Comparison of ENCODE assay signal across 16 cellular contexts in genomic region chr15:83398591-83398990, GRCh38. TPM values are rescaled to one million over a fixed set of nuclear protein-coding genes. Genes with fewer than 3 reads are reported as not detected.
DNase-seq lines count a peak whose midpoint lies in the region; ATAC-seq and TF ChIP-seq lines count a peak whose summit lies in the region.
"Had no signal": no experiment of that assay in that cellular context is flagged by ENCODE, and none has a peak within 500 bp of the region (broad histone marks: within the 10 kb centered on the region; RNA-seq: fewer than 3 reads in every experiment).

No MANE protein-coding gene starts in this region.

- H3K36me3 ChIP-seq in BLaER1 treated with 17β-estradiol and CSF1 and Interleukin-3, amounts not matched to agents 10 nM and 100 nM: no peaks in the 10 kb centered on the region
- H3K36me3 ChIP-seq in IMR-90 (ENCODE audit: control insufficient read depth, insufficient read depth, low read length) (no peaks in the 10 kb centered on the region), osteoblast (ENCODE audit: insufficient read depth, low read length) (no peaks in the 10 kb centered on the region), heart right ventricle (no peaks in the 10 kb centered on the region), suprapubic skin (no peaks in the 10 kb centered on the region), upper lobe of right lung (no peaks in the 10 kb centered on the region)
- H3K36me3 ChIP-seq: right atrium auricular region had no signal

- DNase-seq in IMR-90 (peak; percentile 26), astrocyte of the spinal cord (ENCODE audit: low read depth, low spot score) (peak; percentile 28), osteoblast (ENCODE audit: insufficient read length, low spot score, missing footprints) (peak; percentile 74), heart right ventricle (no peak), suprapubic skin (ENCODE audit: low spot score in 2 of 2) (no peak), NCI-H1105 treated with DMSO at 0.1 percent for 48 hours (lab: John Stamatoyannopoulos, UW) (no peak), upper lobe of right lung (no peak)
- DNase-seq: activated T-cell treated with anti-CD3 and anti-CD28 coated beads for 4 hours, amygdala, COR-L47, left cardiac atrium, NCI-H1930 had no signal

- no peak overlapping the region for H4K5ac ChIP-seq in IMR-90 (ENCODE audit: low read depth, low read length)

- ATAC-seq in IMR-90 (ENCODE audit: low read depth) (peak; percentile 32), heart right ventricle (no peak), upper lobe of right lung (no peak)
- ATAC-seq: activated CD4-positive, CD25-positive, alpha-beta regulatory T cell treated with anti-CD3 and anti-CD28 coated beads, Interleukin-2, amount 50 U/mL, for 24 hours had no signal

- TF ChIP-seq POLR2A in IMR-90 (IDR thresholded peaks at IDR 0.05; ENCODE audit: low read depth, low read length) (no peak), suprapubic skin (IDR thresholded peaks at IDR 0.05) (no peak)

- no peak overlapping the region for H3K27ac ChIP-seq in BLaER1 treated with 17β-estradiol and CSF1 and Interleukin-3, amounts not matched to agents 10 nM and 100 nM
- H3K27ac ChIP-seq in IMR-90 (ENCODE audit: insufficient read depth, low read length) (no peak overlapping the region), osteoblast (ENCODE audit: low read depth, low read length) (no peak overlapping the region), heart right ventricle (no peak overlapping the region), suprapubic skin (no peak overlapping the region), upper lobe of right lung (no peak overlapping the region)
- H3K27ac ChIP-seq: right atrium auricular region had no signal

- in situ Hi-C loops in IMR-90 (cut with MboI; ENCODE audit: low sequenced_read_pairs) (no loop called here), astrocyte of the spinal cord (cut with HindIII; ENCODE audit: low sequenced_read_pairs) (no loop called here)

- H3K79me1 ChIP-seq in IMR-90 (ENCODE audit: low read depth in 1 of 2, low read length in 2 of 2): no peaks in the 10 kb centered on the region

- BruUV-seq in IMR-90 (replicated peaks; lab: Mats Ljungman, UMichigan): no TSS peak

- peaks cover 0 to 7% (median 0%) of the 10 kb centered on the region in 11 experiments; a peak in 2 of 22 replicates for H3K9me3 ChIP-seq in BLaER1 treated with 17β-estradiol and CSF1 and Interleukin-3, amounts not matched to agents 10 nM and 100 nM (replicated peaks in 1 of 11)
- H3K9me3 ChIP-seq in IMR-90 (ENCODE audit: control insufficient read depth, insufficient read depth, low read length) (no peaks in the 10 kb centered on the region), osteoblast (ENCODE audit: low read depth, low read length) (no peaks in the 10 kb centered on the region), heart right ventricle (no peaks in the 10 kb centered on the region), suprapubic skin (no peaks in the 10 kb centered on the region), upper lobe of right lung (no peaks in the 10 kb centered on the region)
- H3K9me3 ChIP-seq: right atrium auricular region had no signal

- dilution Hi-C loops in IMR-90 (cut with HindIII; ENCODE audit: low sequenced_read_pairs, unreplicated experiment): no loop called here

- H4K20me1 ChIP-seq in BLaER1 treated with 17β-estradiol and CSF1 and Interleukin-3, amounts not matched to agents 10 nM and 100 nM: no peaks in the 10 kb centered on the region
- H4K20me1 ChIP-seq in IMR-90 (ENCODE audit: insufficient read depth, low read length) (no peaks in the 10 kb centered on the region), osteoblast (ENCODE audit: insufficient read depth, low read length) (no peaks in the 10 kb centered on the region)

- no peak for TF ChIP-seq RAD21 in IMR-90 (IDR thresholded peaks at IDR 0.05; ENCODE audit: low read length)

- 15% methylated on average over 2 of the region's 8 CpGs; no CpG with 5 or more reads in 1 of the 2 experiments for WGBS in IMR-90 (ENCODE audit: extremely low coverage in 2 of 2, insufficient read length in 1 of 2), 2 experiments
- WGBS in heart right ventricle, 2 donors: 60 to 69% methylated on average over 8 of the region's 8 CpGs
- 31% methylated on average over 8 of the region's 8 CpGs for WGBS in suprapubic skin

- no peak overlapping the region for H4K91ac ChIP-seq in IMR-90 (ENCODE audit: insufficient read depth, low read depth, low read length)

- POLR2A ChIA-PET in IMR-90 (lab: Charles Lee; ENCODE audit: unreplicated experiment): no interaction called here

- H3K18ac ChIP-seq in IMR-90 (ENCODE audit: low read depth, low read length): no peak overlapping the region

- no peak overlapping the region for H3K4me3 ChIP-seq in BLaER1 treated with 17β-estradiol and CSF1 and Interleukin-3, amounts not matched to agents 10 nM and 100 nM
- H3K4me3 ChIP-seq in IMR-90 (ENCODE audit: insufficient read depth, low read depth, low read length): no peak overlapping the region
- H3K4me3 ChIP-seq in astrocyte of the spinal cord (ENCODE audit: low read depth, low read length): no peak overlapping the region
- H3K4me3 ChIP-seq in osteoblast (ENCODE audit: insufficient read depth, low read length): no peak overlapping the region
- no peak overlapping the region for H3K4me3 ChIP-seq in heart right ventricle
- no peak overlapping the region for H3K4me3 ChIP-seq in suprapubic skin
- no peak overlapping the region for H3K4me3 ChIP-seq in upper lobe of right lung
- H3K4me3 ChIP-seq: right atrium auricular region had no signal

- no peak overlapping the region for H3K56ac ChIP-seq in IMR-90 (ENCODE audit: extremely low read depth, insufficient read depth, low read length)

- no peaks in the 10 kb centered on the region for H3K79me2 ChIP-seq in osteoblast (ENCODE audit: insufficient read depth, low read length)

- no peak overlapping the region for H3K4ac ChIP-seq in IMR-90 (ENCODE audit: low read depth, low read length)

- no peaks in the 10 kb centered on the region for H3K27me3 ChIP-seq in BLaER1 treated with 17β-estradiol and CSF1 and Interleukin-3, amounts not matched to agents 10 nM and 100 nM
- H3K27me3 ChIP-seq in IMR-90 (ENCODE audit: control insufficient read depth, insufficient read depth, low read length): peaks cover 4% of the 10 kb centered on the region; the same call in 1 of the 2 replicates
- H3K27me3 ChIP-seq in osteoblast (ENCODE audit: insufficient read depth, low read length): peaks cover 24% of the 10 kb centered on the region
- H3K27me3 ChIP-seq in heart right ventricle: peaks cover 0 to 46% (median 24%) of the 10 kb centered on the region in 7 donors
- H3K27me3 ChIP-seq in suprapubic skin: peaks cover 26% of the 10 kb centered on the region
- peaks cover 6% of the 10 kb centered on the region for H3K27me3 ChIP-seq in upper lobe of right lung
- H3K27me3 ChIP-seq: right atrium auricular region had no signal

- H2BK20ac ChIP-seq in IMR-90 (ENCODE audit: low read depth, low read length): no peak overlapping the region

- H3K9ac ChIP-seq in BLaER1 treated with 17β-estradiol and CSF1 and Interleukin-3, amounts not matched to agents 10 nM and 100 nM: 0 out of 22 replicates have a peak overlapping the region, but pooled peaks of 1 of the 11 experiments have one; percentile 25
- no peak overlapping the region for H3K9ac ChIP-seq in IMR-90 (ENCODE audit: low read depth, low read length)

- TF ChIP-seq CTCF in IMR-90 (conservative IDR thresholded peaks at IDR 0.05; ENCODE audit: low read depth, low read length) (no peak), astrocyte of the spinal cord (IDR thresholded peaks at IDR 0.05; ENCODE audit: low read depth, low read length) (no peak), osteoblast (IDR thresholded peaks at IDR 0.05; ENCODE audit: extremely low read depth, low read depth, low read length) (no peak), heart right ventricle (IDR thresholded peaks at IDR 0.05) (no peak), suprapubic skin (IDR thresholded peaks at IDR 0.05) (no peak), upper lobe of right lung (IDR thresholded peaks at IDR 0.05) (no peak)

- CTCF ChIA-PET in IMR-90 (lab: Yijun Ruan, JAX): no interaction called here

- H2BK15ac ChIP-seq in IMR-90 (ENCODE audit: low read depth, low read length): no peak overlapping the region

- no peaks in the 10 kb centered on the region for H3K9me1 ChIP-seq in IMR-90 (ENCODE audit: insufficient read depth, low read length)

- intact Hi-C loops in IMR-90 (cut with micrococcal nuclease) (no loop called here), heart right ventricle (cut with DNase I) (no loop called here), upper lobe of right lung (cut with DNase I) (no loop called here)

- no peak overlapping the region for H2BK5ac ChIP-seq in IMR-90 (ENCODE audit: low read depth, low read length, poor library complexity, severe bottlenecking)

- H2AK9ac ChIP-seq in IMR-90 (replicated peaks; ENCODE audit: low read depth, low read length, poor library complexity): no peak overlapping the region

- no peak overlapping the region for H3K14ac ChIP-seq in IMR-90 (replicated peaks; ENCODE audit: low read depth, low read length)

- H3K4me2 ChIP-seq in BLaER1 treated with 17β-estradiol and CSF1 and Interleukin-3, amounts not matched to agents 10 nM and 100 nM: peak overlapping the region in 8 of 11 experiments; percentile 9 to 80 (median 40); a peak in 13 of 22 replicates
- H3K4me2 ChIP-seq in IMR-90 (ENCODE audit: low read depth, low read length) (no peak overlapping the region), osteoblast (ENCODE audit: insufficient read depth, low read length) (no peak overlapping the region)

- no peak overlapping the region for H4K8ac ChIP-seq in IMR-90 (ENCODE audit: low read depth in 2 of 2, low read length in 2 of 2)

- H2AK5ac ChIP-seq in IMR-90 (ENCODE audit: low read depth, low read length): no peak overlapping the region

- peaks cover 0 to 68% (median 49%) of the 10 kb centered on the region in 10 experiments; a peak in 17 of 20 replicates for H3K4me1 ChIP-seq in BLaER1 treated with 17β-estradiol and CSF1 and Interleukin-3, amounts not matched to agents 10 nM and 100 nM
- H3K4me1 ChIP-seq in IMR-90 (ENCODE audit: control insufficient read depth, insufficient read depth, low read length): no peaks in the 10 kb centered on the region
- H3K4me1 ChIP-seq in osteoblast (ENCODE audit: insufficient read depth, low read length): no peaks in the 10 kb centered on the region
- H3K4me1 ChIP-seq in heart right ventricle: peaks cover 0 to 6% (median 3%) of the 10 kb centered on the region in 9 donors
- H3K4me1 ChIP-seq in suprapubic skin: no peaks in the 10 kb centered on the region
- no peaks in the 10 kb centered on the region for H3K4me1 ChIP-seq in upper lobe of right lung

- H2AFZ ChIP-seq in IMR-90 (replicated peaks; ENCODE audit: low read length, poor library complexity): no peak overlapping the region
- no peak overlapping the region for H2AFZ ChIP-seq in osteoblast (ENCODE audit: low read length)

- no peak overlapping the region for H3K23ac ChIP-seq in IMR-90 (ENCODE audit: low read depth, low read length)

- no peak overlapping the region for H2BK120ac ChIP-seq in IMR-90 (ENCODE audit: low read depth, low read length)

- no peak for TF ChIP-seq EP300 in suprapubic skin (IDR thresholded peaks at IDR 0.05)

RNA-seq across cellular contexts. Expression of gene SH3GL3, which starts 48.5 kb away (rescaled TPM):
- total RNA-seq in IMR-90 (2012; rRNA removed) (not detected in 2 replicates), osteoblast (0.29 and 0.72 TPM in 2 replicates), heart right ventricle (under 1 TPM in 2 of 10 donors, not detected in 8; 0.13 to 0.17 TPM), suprapubic skin (1 to 10 TPM in 1 of 4 donors, under 1 TPM in 1, not detected in 2; 0.34 to 1.2 TPM), upper lobe of right lung (3.4 TPM)
- polyA plus RNA-seq in IMR-90 (2012; rRNA removed) (not detected in 2 replicates), heart right ventricle (not detected)
- polyA plus RNA-seq in IMR-90 (2012; cell fraction: cytosol; rRNA removed): not detected in 2 replicates
- polyA plus RNA-seq in IMR-90 (2012; cell fraction: nucleus; rRNA removed; ENCODE audit: low replicate concordance): not detected in 2 replicates
- total RNA-seq: glomerular endothelial cell had no signal

Comparison
In these comparisons a context has a peak if more than half of its experiments do, and no peak if none do; other contexts are left out.
1. H3K4me2 ChIP-seq: peak in BLaER1 treated with 17β-estradiol and CSF1 and Interleukin-3, amounts not matched to agents 10 nM and 100 nM (8 of 11); none in IMR-90 (single experiment) and osteoblast (single experiment).
2. DNase-seq: peak in IMR-90 (single experiment), astrocyte of the spinal cord (single experiment) and osteoblast (single experiment); none in heart right ventricle (0 of 2), suprapubic skin (0 of 2), NCI-H1105 treated with DMSO at 0.1 percent for 48 hours (single experiment) and upper lobe of right lung (single experiment).